ENCODE assay signal across 23 cellular contexts in genomic region chr4:54337007-54337406, GRCh38.
"Had no signal": no experiment of that assay in that cellular context is flagged by ENCODE, and none has a peak within 500 bp of the region (broad histone marks: within the 10 kb centered on the region; RNA-seq: fewer than 3 reads in every experiment).

No MANE protein-coding gene starts in this region.

- H3K9me3 Mint-ChIP-seq: effector memory CD8-positive, alpha-beta T cell; endodermal cell had no signal

- DNase-seq: cerebellar nuclear complex; colonic mucosa; cortex of kidney; effector CD8-positive, alpha-beta T cell; effector memory CD8-positive, alpha-beta T cell; endodermal cell; erythroblast; esophagus squamous epithelium; foreskin fibroblast; glutamatergic neuron; head of caudate nucleus; heart right ventricle; hippocampal formation; left colon; left ventricle myocardium superior; lower lobe of right lung; mesendoderm; mucosa of descending colon; naive B cell had no signal

- H3K4me3 ChIP-seq: colonic mucosa, esophagus squamous epithelium, heart right ventricle, lower lobe of right lung, mucosa of descending colon had no signal

- H3K27ac ChIP-seq: colonic mucosa, epithelial cell of prostate, esophagus squamous epithelium, lower lobe of right lung had no signal

- H3K4me3 Mint-ChIP-seq: dendritic cell treated with granulocyte-macrophage colony-stimulating factor and Interleukin-4, amounts not matched to agents 40 ng/mL and 50 ng/mL, for 4 days; effector memory CD8-positive, alpha-beta T cell; endodermal cell; naive B cell had no signal

- H3K9me3 ChIP-seq: colonic mucosa, esophagus squamous epithelium, heart right ventricle, lower lobe of right lung, mucosa of descending colon had no signal

- H3K36me3 ChIP-seq: colonic mucosa, esophagus squamous epithelium, heart right ventricle, lower lobe of right lung had no signal

- H3K27ac Mint-ChIP-seq: dendritic cell treated with granulocyte-macrophage colony-stimulating factor and Interleukin-4, amounts not matched to agents 40 ng/mL and 50 ng/mL, for 4 days; effector memory CD8-positive, alpha-beta T cell; endodermal cell; naive B cell had no signal

- ATAC-seq: effector memory CD8-positive, alpha-beta T cell; esophagus mucosa; left colon; left lobe of liver; left ventricle myocardium superior; lower lobe of right lung; mucosa of descending colon had no signal

- H3K4me1 Mint-ChIP-seq: endodermal cell, naive B cell had no signal

- H3K4me1 ChIP-seq: colonic mucosa, lower lobe of right lung had no signal

- H3K27me3 ChIP-seq: colonic mucosa, esophagus squamous epithelium, heart right ventricle had no signal

- H3K36me3 Mint-ChIP-seq: naive B cell had no signal
